27 cellular contexts compared by ENCODE assay signal in the genomic region with DNA sequence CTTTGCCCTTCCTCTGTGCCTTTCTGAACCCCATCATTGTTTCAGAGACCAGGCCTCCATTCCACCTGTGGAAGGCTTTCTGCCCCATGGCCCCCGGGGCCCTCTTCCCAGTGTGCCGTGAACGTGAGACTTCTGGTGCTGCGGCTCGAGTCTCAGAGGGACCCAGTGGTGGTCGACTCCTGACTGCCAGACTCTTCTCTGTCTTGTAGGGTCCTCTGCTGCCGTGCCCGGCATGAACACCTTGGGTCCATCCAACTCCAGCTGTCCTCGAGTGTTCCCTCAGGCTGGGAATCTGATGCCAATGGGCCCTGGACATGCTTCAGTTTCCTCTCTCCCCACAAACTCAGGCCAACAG. TPM values are rescaled to one million over a fixed set of nuclear protein-coding genes. Genes with fewer than 3 reads are reported as not detected.
"Had no signal": no experiment of that assay in that cellular context is flagged by ENCODE, and none has a peak within 500 bp of the region (broad histone marks: within the 10 kb centered on the region; RNA-seq: fewer than 3 reads in every experiment).

No MANE protein-coding gene starts in this region.

- H3K27me3 ChIP-seq: esophagus muscularis mucosa, foreskin keratinocyte, gastroesophageal sphincter, heart left ventricle, hepatocyte, neutrophil, pancreas, testis, tibial artery had no signal

- ATAC-seq: foreskin keratinocyte; gastroesophageal sphincter; heart left ventricle; left colon; sciatic nerve; stimulated activated memory B cell treated with anti-CD40 and anti-IgM and Interleukin-4, amounts not matched to agents 10 μg/mL and 1 μg/mL and 100 μg/mL, for 72 hours; stimulated activated naive CD8-positive, alpha-beta T cell treated with anti-CD3 and anti-CD28 coated beads, Interleukin-15, Interleukin-2, amounts not matched to agents 100 U/mL and 50 U/mL, for 24 hours had no signal

- H3K27ac Mint-ChIP-seq: mesothelial cell of epicardium; stimulated activated memory B cell treated with anti-CD40 and anti-IgM and Interleukin-4, amounts not matched to agents 10 μg/mL and 1 μg/mL and 100 μg/mL, for 72 hours; type B pancreatic cell had no signal

- H3K9me3 Mint-ChIP-seq: mesothelial cell of epicardium; natural killer cell treated with Interleukin-12 subunit alpha and Interleukin-12 subunit beta and Interleukin-15 and Interleukin-18, amount 100 ng/mL, for 72 hours; neural crest cell; stimulated activated memory B cell treated with anti-CD40 and anti-IgM and Interleukin-4, amounts not matched to agents 10 μg/mL and 1 μg/mL and 100 μg/mL, for 72 hours; type B pancreatic cell had no signal

- DNase-seq: effector CD8-positive, alpha-beta T cell; foreskin keratinocyte; left colon; left ventricle myocardium inferior; lower lobe of right lung; mesenchymal stem cell; mucosa of descending colon; naive B cell; pancreas; stimulated activated CD4-positive, alpha-beta T cell treated with anti-CD3 and anti-CD28 coated beads, Interleukin-2, amount 100 ng/mL, for 24 hours; stimulated activated CD4-positive, alpha-beta T cell treated with anti-CD3 and anti-CD28 coated beads, Interleukin-4, amount 100 ng/mL, for 24 hours; stimulated activated naive CD8-positive, alpha-beta T cell treated with anti-CD3 and anti-CD28 coated beads, Interleukin-15, Interleukin-2, amounts not matched to agents 100 U/mL and 50 U/mL, for 24 hours; testis; tibial artery had no signal

- H3K4me3 Mint-ChIP-seq: mesothelial cell of epicardium; naive B cell; natural killer cell treated with Interleukin-12 subunit alpha and Interleukin-12 subunit beta and Interleukin-15 and Interleukin-18, amount 100 ng/mL, for 72 hours; stimulated activated memory B cell treated with anti-CD40 and anti-IgM and Interleukin-4, amounts not matched to agents 10 μg/mL and 1 μg/mL and 100 μg/mL, for 72 hours; type B pancreatic cell had no signal

- H3K27me3 Mint-ChIP-seq: naive B cell; natural killer cell treated with Interleukin-12 subunit alpha and Interleukin-12 subunit beta and Interleukin-15 and Interleukin-18, amount 100 ng/mL, for 72 hours; progenitor cell of endocrine pancreas; stimulated activated memory B cell treated with anti-CD40 and anti-IgM and Interleukin-4, amounts not matched to agents 10 μg/mL and 1 μg/mL and 100 μg/mL, for 72 hours; type B pancreatic cell had no signal

- H3K4me1 ChIP-seq: foreskin keratinocyte, pancreas, testis had no signal

- H3K9me3 ChIP-seq: esophagus muscularis mucosa, gastroesophageal sphincter, heart left ventricle, left ventricle myocardium inferior, lower lobe of right lung, mucosa of descending colon, neutrophil, pancreas, testis, tibial artery had no signal

- H3K27ac ChIP-seq: esophagus muscularis mucosa, foreskin keratinocyte, gastroesophageal sphincter, heart left ventricle, hepatocyte, left ventricle myocardium inferior, lower lobe of right lung, neutrophil, pancreas, testis, tibial artery had no signal

- H3K4me3 ChIP-seq: esophagus muscularis mucosa, gastroesophageal sphincter, heart left ventricle, hepatocyte, left ventricle myocardium inferior, lower lobe of right lung, mucosa of descending colon, pancreas, smooth muscle cell, testis, tibial artery had no signal

- H3K4me1 Mint-ChIP-seq: mesothelial cell of epicardium; neural crest cell; stimulated activated memory B cell treated with anti-CD40 and anti-IgM and Interleukin-4, amounts not matched to agents 10 μg/mL and 1 μg/mL and 100 μg/mL, for 72 hours had no signal

RNA-seq across cellular contexts. Expression of a gene that starts 20.1 kb away (rescaled TPM):
- total RNA-seq: hepatocyte, smooth muscle cell had no signal
- polyA plus RNA-seq: smooth muscle cell had no signal
